In the genomic region with DNA sequence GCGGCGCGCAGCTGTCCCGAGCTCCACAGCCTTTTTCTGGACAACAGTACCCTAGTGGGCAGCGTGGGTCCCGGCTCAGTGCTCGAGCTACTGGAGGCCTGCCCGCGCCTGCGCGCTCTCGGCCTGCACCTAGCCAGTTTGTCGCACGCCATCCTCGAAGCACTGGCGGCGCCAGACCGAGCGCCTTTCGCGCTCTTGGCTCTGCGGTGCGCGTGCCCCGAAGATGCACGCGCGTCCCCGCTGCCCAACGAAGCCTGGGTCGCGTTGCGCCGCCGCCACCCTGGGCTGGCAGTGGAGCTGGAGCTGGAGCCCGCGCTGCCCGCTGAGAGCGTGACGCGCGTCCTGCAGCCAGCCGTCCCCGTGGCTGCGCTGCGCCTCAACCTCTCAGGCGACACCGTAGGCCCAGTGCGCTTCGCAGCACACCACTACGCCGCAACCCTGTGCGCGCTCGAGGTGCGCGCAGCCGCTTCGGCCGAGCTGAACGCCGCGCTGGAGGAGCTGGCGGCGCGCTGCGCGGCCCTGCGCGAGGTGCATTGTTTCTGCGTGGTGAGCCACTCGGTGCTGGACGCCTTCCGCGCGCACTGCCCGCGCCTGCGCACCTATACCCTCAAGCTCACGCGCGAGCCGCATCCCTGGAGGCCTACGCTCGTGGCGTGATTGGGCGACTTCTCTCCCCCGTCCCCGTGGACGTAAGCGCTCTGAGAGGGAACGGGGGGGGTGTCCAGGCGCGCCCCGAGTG, we compare ENCODE assay signal across 9 cellular contexts. TPM values are rescaled to one million over a fixed set of nuclear protein-coding genes. Genes with fewer than 3 reads are reported as not detected.
DNase-seq lines count a peak whose midpoint lies in the region; ATAC-seq and TF ChIP-seq lines count a peak whose summit lies in the region.
"Had no signal": no experiment of that assay in that cellular context is flagged by ENCODE, and none has a peak within 500 bp of the region (broad histone marks: within the 10 kb centered on the region; RNA-seq: fewer than 3 reads in every experiment).

No MANE protein-coding gene starts in this region.

- H3K79me2 ChIP-seq in fibroblast of lung (ENCODE audit: control insufficient read depth, insufficient read depth, low read length): no peaks in the 10 kb centered on the region

- ATAC-seq in GM19467 (IDR thresholded peaks at IDR 0.05; ENCODE audit: unreplicated experiment) (no peak), HG03139 (IDR thresholded peaks at IDR 0.05; ENCODE audit: unreplicated experiment) (no peak)

- H3K4me3 ChIP-seq in fibroblast of lung (replicated peaks in 1 of 4; ENCODE audit: control extremely low read depth in 1 of 4, insufficient read depth in 1 of 4, low read depth in 3 of 4, low read length in 4 of 4) (peak overlapping the region; percentile 19 to 47 (median 22)), neuron (ENCODE audit: low read length) (peak overlapping the region; percentile 43)

- intact Hi-C loops in activated naive CD4-positive, alpha-beta T cell treated with anti-CD3 and anti-CD28 coated beads for 36 hours (cut with micrococcal nuclease): no loop called here

- H3K36me3 Mint-ChIP-seq in activated naive CD4-positive, alpha-beta T cell treated with anti-CD3 and anti-CD28 coated beads for 36 hours (ENCODE audit: low read depth): peaks cover 3% of the 10 kb centered on the region

- DNase-seq in activated naive CD4-positive, alpha-beta T cell treated with Interleukin-2 at 50 U/mL for 16 hours: peak; percentile 40
- DNase-seq in activated naive CD4-positive, alpha-beta T cell treated with anti-CD3 and anti-CD28 coated beads for 36 hours: no peak
- DNase-seq in activated CD4-positive, alpha-beta T cell treated with anti-CD3 and anti-CD28 coated beads, Interleukin-2, amount 50 U/mL, for 1 hour: peak; percentile 43
- DNase-seq in fibroblast of lung (ENCODE audit: low read depth in 2 of 2) (peak; percentile 49 to 56), NCI-H1436 (lab: John Stamatoyannopoulos, UW) (no peak)
- DNase-seq: DND-41 had no signal

- CTCF ChIA-PET in activated naive CD4-positive, alpha-beta T cell treated with anti-CD3 and anti-CD28 coated beads for 36 hours (lab: Charles Lee): interaction anchor here (1.1 to 2.2 kb wide), 7 partner anchors 8 to 211 kb away, joined by 3 to 12 read pairs (median 6); no protein-coding TSS in a partner anchor

- H3K9me3 Mint-ChIP-seq in activated naive CD4-positive, alpha-beta T cell treated with anti-CD3 and anti-CD28 coated beads for 36 hours: no peaks in the 10 kb centered on the region

- no peak overlapping the region for H3K27ac ChIP-seq in fibroblast of lung (ENCODE audit: insufficient read depth, low read length)

- H3K27me3 ChIP-seq in fibroblast of lung (ENCODE audit: control insufficient read depth, insufficient read depth, low read length): peaks cover 2% of the 10 kb centered on the region
- H3K27me3 ChIP-seq in neuron (ENCODE audit: insufficient read depth, low read length): peaks cover 91% of the 10 kb centered on the region

- no peak overlapping the region for H3K4me3 Mint-ChIP-seq in activated naive CD4-positive, alpha-beta T cell treated with anti-CD3 and anti-CD28 coated beads for 36 hours

- H3K4me1 ChIP-seq in fibroblast of lung (ENCODE audit: control insufficient read depth, extremely low read depth, insufficient read depth, low read length) (peaks cover 8% of the 10 kb centered on the region), neuron (ENCODE audit: insufficient read depth, low read length) (peaks cover 10% of the 10 kb centered on the region)

- peak overlapping the region; percentile 93 for H3K4me2 ChIP-seq in fibroblast of lung (ENCODE audit: extremely low read depth, insufficient read depth, low read length)

- TF ChIP-seq CTCF in fibroblast of lung (conservative IDR thresholded peaks at IDR 0.05 in 1 of 2, IDR thresholded peaks at IDR 0.05 in 1 of 2; ENCODE audit: low read depth in 1 of 2, low read length in 2 of 2): no peak

- peaks cover 45% of the 10 kb centered on the region for H3K27me3 Mint-ChIP-seq in activated naive CD4-positive, alpha-beta T cell treated with anti-CD3 and anti-CD28 coated beads for 36 hours (ENCODE audit: low read depth)

- H3K9me3 ChIP-seq in fibroblast of lung (ENCODE audit: control insufficient read depth, insufficient read depth, low read depth, low read length) (no peaks in the 10 kb centered on the region), neuron (ENCODE audit: low read length) (no peaks in the 10 kb centered on the region)

- H3K9ac ChIP-seq in fibroblast of lung (ENCODE audit: insufficient read depth, low read length): no peak overlapping the region

- H2AFZ ChIP-seq in fibroblast of lung (ENCODE audit: low read length) (peak overlapping the region; percentile 49), neuron (ENCODE audit: low read depth, low read length) (peak overlapping the region; percentile 60)

- H3K4me1 Mint-ChIP-seq in activated naive CD4-positive, alpha-beta T cell treated with anti-CD3 and anti-CD28 coated beads for 36 hours (ENCODE audit: low read depth): peaks cover 35% of the 10 kb centered on the region

- no peak overlapping the region for H3K27ac Mint-ChIP-seq in activated naive CD4-positive, alpha-beta T cell treated with anti-CD3 and anti-CD28 coated beads for 36 hours

- H3K36me3 ChIP-seq in fibroblast of lung (ENCODE audit: control insufficient read depth, insufficient read depth, low read length) (peaks cover 3% of the 10 kb centered on the region), neuron (ENCODE audit: insufficient read depth, low read length) (no peaks in the 10 kb centered on the region)

- H4K20me1 ChIP-seq in fibroblast of lung (ENCODE audit: control insufficient read depth, extremely low read depth, insufficient read depth, low read length): no peaks in the 10 kb centered on the region

RNA-seq across cellular contexts. Expression of gene HSF4, which starts 1.2 kb away (rescaled TPM):
- 10 to 100 TPM; 11.1 to 12.3 TPM for total RNA-seq in activated naive CD4-positive, alpha-beta T cell treated with anti-CD3 and anti-CD28 coated beads for 36 hours
- 25.8 and 31.3 TPM in 2 replicates for total RNA-seq in fibroblast of lung
- polyA plus RNA-seq in fibroblast of lung: 1.9 and 6.4 TPM in 2 replicates
- 1.8 and 8.8 TPM in 2 replicates for polyA plus RNA-seq in fibroblast of lung (2012)
- 0.55 TPM in 1 of 2 replicates, not detected in the other for polyA minus RNA-seq in fibroblast of lung (ENCODE audit: low replicate concordance)

RNA-seq across cellular contexts. Expression of gene FBXL8, which starts 3.6 kb away (rescaled TPM):
- 10 to 100 TPM; 13.8 to 15.3 TPM for total RNA-seq in activated naive CD4-positive, alpha-beta T cell treated with anti-CD3 and anti-CD28 coated beads for 36 hours
- total RNA-seq in fibroblast of lung: 9.8 and 10.4 TPM in 2 replicates
- 2.4 and 4.0 TPM in 2 replicates for polyA plus RNA-seq in fibroblast of lung
- 5.8 and 7.9 TPM in 2 replicates for polyA plus RNA-seq in fibroblast of lung (2012)
- polyA minus RNA-seq in fibroblast of lung (ENCODE audit: low replicate concordance): 0.70 and 2.3 TPM in 2 replicates

RNA-seq across cellular contexts. Expression of gene TRADD, which starts 3.6 kb away (rescaled TPM):
- 10 to 100 TPM; 17.7 to 21.1 TPM for total RNA-seq in activated naive CD4-positive, alpha-beta T cell treated with anti-CD3 and anti-CD28 coated beads for 36 hours
- 18.0 and 20.8 TPM in 2 replicates for total RNA-seq in fibroblast of lung
- polyA plus RNA-seq in fibroblast of lung: 5.8 and 7.6 TPM in 2 replicates
- 15.7 and 18.8 TPM in 2 replicates for polyA plus RNA-seq in fibroblast of lung (2012)
- 7.0 and 10.2 TPM in 2 replicates for polyA minus RNA-seq in fibroblast of lung (ENCODE audit: low replicate concordance)

RNA-seq across cellular contexts. Expression of gene NOL3, which starts 7.0 kb away (rescaled TPM):
- total RNA-seq in activated naive CD4-positive, alpha-beta T cell treated with anti-CD3 and anti-CD28 coated beads for 36 hours: 1 to 10 TPM; 3.8 to 4.4 TPM
- total RNA-seq in fibroblast of lung: 12.8 and 23.3 TPM in 2 replicates
- 6.2 and 8.0 TPM in 2 replicates for polyA plus RNA-seq in fibroblast of lung
- polyA plus RNA-seq in fibroblast of lung (2012): 12.9 and 15.1 TPM in 2 replicates
- 0.82 and 14.4 TPM in 2 replicates for polyA minus RNA-seq in fibroblast of lung (ENCODE audit: low replicate concordance)

RNA-seq across cellular contexts. Expression of gene B3GNT9, which starts 12.5 kb away (rescaled TPM):
- 1 to 10 TPM; 1.1 to 1.2 TPM for total RNA-seq in activated naive CD4-positive, alpha-beta T cell treated with anti-CD3 and anti-CD28 coated beads for 36 hours
- 29.3 and 34.7 TPM in 2 replicates for total RNA-seq in fibroblast of lung
- polyA plus RNA-seq in fibroblast of lung: 23.2 and 29.6 TPM in 2 replicates
- 22.4 and 27.8 TPM in 2 replicates for polyA plus RNA-seq in fibroblast of lung (2012)
- polyA minus RNA-seq in fibroblast of lung (ENCODE audit: low replicate concordance): 25.6 and 34.6 TPM in 2 replicates

Comparison
In these comparisons a context has a peak if more than half of its experiments do, and no peak if none do; other contexts are left out.
1. DNase-seq: peak in activated naive CD4-positive, alpha-beta T cell treated with Interleukin-2 at 50 U/mL for 16 hours (single experiment), activated CD4-positive, alpha-beta T cell treated with anti-CD3 and anti-CD28 coated beads, Interleukin-2, amount 50 U/mL, for 1 hour (single experiment) and fibroblast of lung (2 of 2); none in activated naive CD4-positive, alpha-beta T cell treated with anti-CD3 and anti-CD28 coated beads for 36 hours (single experiment) and NCI-H1436 (single experiment).